ENCODE assay signal across 21 cellular contexts in the genomic region with DNA sequence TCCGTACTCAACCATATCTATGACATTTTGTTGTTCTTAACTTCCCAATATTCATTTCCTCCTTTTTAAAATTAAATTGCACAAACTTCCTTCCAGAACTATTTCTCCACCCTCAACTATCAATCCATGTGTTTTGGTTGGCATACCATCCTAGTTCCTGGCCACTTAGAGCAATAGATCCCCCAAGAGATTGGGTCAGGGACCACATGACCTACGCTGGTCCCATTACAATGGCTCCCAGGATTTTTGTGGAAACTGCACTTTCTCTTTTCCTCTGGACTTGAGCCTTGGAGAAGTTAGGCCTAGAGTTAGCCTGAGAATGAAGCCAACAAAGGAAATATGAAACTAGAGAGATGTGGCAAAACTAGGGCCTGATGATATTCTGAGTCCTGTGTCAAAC. TPM values are rescaled to one million over a fixed set of nuclear protein-coding genes. Genes with fewer than 3 reads are reported as not detected.
DNase-seq lines count a peak whose midpoint lies in the region; ATAC-seq and TF ChIP-seq lines count a peak whose summit lies in the region.
"Had no signal": no experiment of that assay in that cellular context is flagged by ENCODE, and none has a peak within 500 bp of the region (broad histone marks: within the 10 kb centered on the region; RNA-seq: fewer than 3 reads in every experiment).

No MANE protein-coding gene starts in this region.

- POLR2A ChIA-PET in SK-N-SH (lab: Yijun Ruan, JAX): no interaction called here

- no peaks in the 10 kb centered on the region for H3K9me3 Mint-ChIP-seq in GM23338
- H3K9me3 Mint-ChIP-seq: CD8-positive, alpha-beta memory T cell had no signal

- H3K36me3 ChIP-seq in GM23338 (ENCODE audit: insufficient read depth) (no peaks in the 10 kb centered on the region), left ventricle myocardium inferior (no peaks in the 10 kb centered on the region), osteoblast (ENCODE audit: insufficient read depth, low read length) (no peaks in the 10 kb centered on the region), SK-N-SH (replicated peaks in 1 of 2; ENCODE audit: control insufficient read depth in 1 of 2, insufficient read depth in 2 of 2, low read length in 1 of 2) (no peaks in the 10 kb centered on the region)

- H4K20me1 ChIP-seq in GM23338 (replicated peaks; ENCODE audit: insufficient read depth) (no peaks in the 10 kb centered on the region), osteoblast (ENCODE audit: insufficient read depth, low read length) (no peaks in the 10 kb centered on the region), SK-N-SH (ENCODE audit: insufficient read depth) (no peaks in the 10 kb centered on the region)

- 0 out of 2 replicates have a peak overlapping the region, but pooled peaks have one; percentile 5 for H2AFZ ChIP-seq in GM23338
- peak overlapping the region; percentile 83 for H2AFZ ChIP-seq in osteoblast (ENCODE audit: low read length)
- H2AFZ ChIP-seq in SK-N-SH (ENCODE audit: low read depth): no peak overlapping the region
- H2AFZ ChIP-seq: PC-9 had no signal

- H3K9me2 ChIP-seq in GM23338 (ENCODE audit: insufficient read depth) (no peaks in the 10 kb centered on the region), SK-N-SH (no peaks in the 10 kb centered on the region)

- no peak for TF ChIP-seq EP300 in SK-N-SH (IDR thresholded peaks at IDR 0.05; ENCODE audit: borderline replicate concordance in 1 of 2, low read depth in 1 of 2, low read length in 1 of 2)

- intact Hi-C loops in left ventricle myocardium inferior (cut with micrococcal nuclease): loop anchor here (10.0 kb wide), 1 partner anchor 791 kb away; no protein-coding TSS in a partner anchor

- no peak for TF ChIP-seq RAD21 in SK-N-SH (IDR thresholded peaks at IDR 0.05; ENCODE audit: low read length)

- H3K4me3 ChIP-seq in GM23338 (no peak overlapping the region), left ventricle myocardium inferior (no peak overlapping the region), osteoblast (ENCODE audit: insufficient read depth, low read length) (no peak overlapping the region), SK-N-SH (ENCODE audit: low read depth in 2 of 2, low read length in 1 of 2) (no peak overlapping the region)
- H3K4me3 ChIP-seq: PC-9 had no signal

- H3K4me1 Mint-ChIP-seq in GM23338: no peaks in the 10 kb centered on the region
- H3K4me1 Mint-ChIP-seq: B cell; CD8-positive, alpha-beta memory T cell had no signal

- H3K4me1 ChIP-seq in GM23338 (ENCODE audit: insufficient read depth): no peaks in the 10 kb centered on the region
- peaks cover 33% of the 10 kb centered on the region for H3K4me1 ChIP-seq in left ventricle myocardium inferior
- no peaks in the 10 kb centered on the region for H3K4me1 ChIP-seq in osteoblast (ENCODE audit: insufficient read depth, low read length)
- H3K4me1 ChIP-seq in SK-N-SH (ENCODE audit: control insufficient read depth in 1 of 2, insufficient read depth in 2 of 2, low read depth in 1 of 2, low read length in 1 of 2): peaks cover 0 to 11% of the 10 kb centered on the region in 2 experiments; a peak in 2 of 4 replicates

- no peak overlapping the region for H3K27ac ChIP-seq in GM23338 (ENCODE audit: low read depth)
- peak overlapping the region; percentile 90 for H3K27ac ChIP-seq in VCaP
- peak overlapping the region; percentile 22 for H3K27ac ChIP-seq in left ventricle myocardium inferior (replicated peaks)
- no peak overlapping the region for H3K27ac ChIP-seq in osteoblast (ENCODE audit: low read depth, low read length)
- no peak overlapping the region for H3K27ac ChIP-seq in SK-N-SH (ENCODE audit: low read depth in 2 of 2, low read length in 1 of 2)
- no peak overlapping the region for H3K27ac ChIP-seq in caudate nucleus (ENCODE audit: low read depth, low read length)
- H3K27ac ChIP-seq: C4-2B, PC-9 had no signal

- H3K27ac Mint-ChIP-seq in GM23338: no peak overlapping the region
- H3K27ac Mint-ChIP-seq: B cell; CD8-positive, alpha-beta memory T cell had no signal

- H3K9me3 ChIP-seq in left ventricle myocardium inferior (replicated peaks): peaks cover 9% of the 10 kb centered on the region
- no peaks in the 10 kb centered on the region for H3K9me3 ChIP-seq in osteoblast (ENCODE audit: low read depth, low read length)
- peaks cover 1% of the 10 kb centered on the region; the same call in 1 of the 2 replicates for H3K9me3 ChIP-seq in SK-N-SH

- no peak for DNase-seq in GM23338 (ENCODE audit: low spot score)
- DNase-seq in left ventricle myocardium inferior: no peak
- DNase-seq in osteoblast (ENCODE audit: insufficient read length, low spot score, missing footprints): no peak
- no peak for DNase-seq in SK-N-SH
- DNase-seq in HK-2 (ENCODE audit: unreplicated experiment): no peak
- no peak for DNase-seq in caudate nucleus (lab: John Stamatoyannopoulos, UW)
- DNase-seq: CD8-positive, alpha-beta memory T cell; DMS 273 treated with DMSO at 0.1 percent for 48 hours; DMS79 treated with DMSO at 0.1 percent for 48 hours; GF-D8; Karpas-422; NCI-H2029; NCI-H446 treated with DMSO at 0.1 percent for 48 hours; NCI-H526 treated with DMSO at 0.1 percent for 48 hours; PC-9; SHP77 had no signal

- no peaks in the 10 kb centered on the region for H3K36me3 Mint-ChIP-seq in GM23338 (ENCODE audit: low read depth)
- H3K36me3 Mint-ChIP-seq: CD8-positive, alpha-beta memory T cell had no signal

- peaks cover 3% of the 10 kb centered on the region for H3K27me3 Mint-ChIP-seq in GM23338 (ENCODE audit: insufficient read depth, low read depth, poor library complexity)

- CTCF ChIA-PET in SK-N-SH (lab: Yijun Ruan, JAX): interaction anchor here (0.9 kb wide), 1 partner anchor 202 kb away, joined by 3 read pairs; the partner anchor contains the start of gene SGCE

- no peak for ATAC-seq in GM23338
- no peak for ATAC-seq in HG03520 (IDR thresholded peaks at IDR 0.05; ENCODE audit: unreplicated experiment)
- ATAC-seq: HepG2 had no signal

- WGBS in SK-N-SH (ENCODE audit: low lambda C conversion rate): 79% methylated on average over 2 of the region's 2 CpGs

- H3K27me3 ChIP-seq in GM23338 (ENCODE audit: insufficient read depth) (no peaks in the 10 kb centered on the region), left ventricle myocardium inferior (ENCODE audit: low read depth) (no peaks in the 10 kb centered on the region), osteoblast (ENCODE audit: insufficient read depth, low read length) (no peaks in the 10 kb centered on the region), SK-N-SH (ENCODE audit: insufficient read depth) (no peaks in the 10 kb centered on the region)

- no peaks in the 10 kb centered on the region for H3K79me2 ChIP-seq in GM23338 (replicated peaks; ENCODE audit: insufficient read depth)
- H3K79me2 ChIP-seq in osteoblast (ENCODE audit: insufficient read depth, low read length): no peaks in the 10 kb centered on the region
- H3K79me2 ChIP-seq in SK-N-SH (ENCODE audit: insufficient read depth): no peaks in the 10 kb centered on the region

- H3K4me2 ChIP-seq in GM23338: no peak overlapping the region
- H3K4me2 ChIP-seq in osteoblast (ENCODE audit: insufficient read depth, low read length): no peak overlapping the region
- no peak overlapping the region for H3K4me2 ChIP-seq in SK-N-SH
- H3K4me2 ChIP-seq: PC-9 had no signal

- no peak overlapping the region for H3K9ac ChIP-seq in SK-N-SH

- no peak for TF ChIP-seq CTCF in GM23338 (conservative IDR thresholded peaks at IDR 0.05; ENCODE audit: low read depth in 2 of 2)
- TF ChIP-seq CTCF in VCaP (conservative IDR thresholded peaks at IDR 0.05): no peak
- TF ChIP-seq CTCF in left ventricle myocardium inferior (IDR thresholded peaks at IDR 0.05; ENCODE audit: borderline replicate concordance): no peak
- no peak for TF ChIP-seq CTCF in osteoblast (IDR thresholded peaks at IDR 0.05; ENCODE audit: extremely low read depth, low read depth, low read length)
- TF ChIP-seq CTCF in SK-N-SH (IDR thresholded peaks at IDR 0.05): no peak

- H3F3A ChIP-seq in GM23338 (replicated peaks; ENCODE audit: low read depth): no peaks in the 10 kb centered on the region
- H3F3A ChIP-seq in SK-N-SH (replicated peaks; ENCODE audit: insufficient read depth): peaks cover 2% of the 10 kb centered on the region

- H3K4me3 Mint-ChIP-seq in GM23338: no peak overlapping the region
- H3K4me3 Mint-ChIP-seq: B cell; CD8-positive, alpha-beta memory T cell had no signal

TF ChIP-seq in GM23338, 12 proteins besides CTCF, POLR2A, EP300 and RAD21 (continues in another document):
- no peak for TF ChIP-seq EZH2phosphoT487 (IDR thresholded peaks at IDR 0.05; ENCODE audit: unreplicated experiment)

TF ChIP-seq in SK-N-SH, 30 proteins besides CTCF, POLR2A, EP300 and RAD21 (continues in another document):
- TF ChIP-seq ELF1 (IDR thresholded peaks at IDR 0.05) (no peak), TEAD4 (IDR thresholded peaks at IDR 0.05; ENCODE audit: borderline replicate concordance, insufficient read depth) (no peak), RXRA (IDR thresholded peaks at IDR 0.05; ENCODE audit: borderline replicate concordance, low read depth) (no peak), ZBTB33 (IDR thresholded peaks at IDR 0.05; ENCODE audit: borderline replicate concordance, low read depth) (no peak)

RNA-seq across cellular contexts. Expression of gene CASD1, which starts 55.7 kb away (rescaled TPM):
- 38.1 and 39.0 TPM in 2 replicates for total RNA-seq in GM23338 (2014; rRNA removed; shearing (Covaris generic))
- polyA plus RNA-seq in GM23338 (2016; fragmentation: Nextera tagmentation; extraction: Ambion mirVana) (14.3 and 15.5 TPM in 2 replicates), SK-N-SH (2012; rRNA removed) (8.5 and 12.2 TPM in 2 replicates)
- total RNA-seq in left ventricle myocardium inferior (19.2 TPM), osteoblast (19.4 and 20.6 TPM in 2 replicates)
- 12.8 and 16.5 TPM in 2 replicates for polyA plus RNA-seq in SK-N-SH (2012; cell fraction: cytosol; rRNA removed)
- polyA plus RNA-seq in SK-N-SH (2012; cell fraction: nucleus; rRNA removed): 7.4 and 22.5 TPM in 2 replicates

RNA-seq across cellular contexts. Expression of gene COL1A2, which starts 59.2 kb away (rescaled TPM):
- total RNA-seq in GM23338 (2014; rRNA removed; shearing (Covaris generic)): 61.6 and 67.0 TPM in 2 replicates
- 32.0 and 34.6 TPM in 2 replicates for polyA plus RNA-seq in GM23338 (2016; fragmentation: Nextera tagmentation; extraction: Ambion mirVana)
- 96.6 TPM for total RNA-seq in left ventricle myocardium inferior
- 8,305 and 11,912 TPM in 2 replicates for total RNA-seq in osteoblast
- 4.5 and 11.4 TPM in 2 replicates for polyA plus RNA-seq in SK-N-SH (2012; rRNA removed)
- 6.5 and 7.3 TPM in 2 replicates for polyA plus RNA-seq in SK-N-SH (2012; cell fraction: cytosol; rRNA removed)
- 13.4 and 14.1 TPM in 2 replicates for polyA plus RNA-seq in SK-N-SH (2012; cell fraction: nucleus; rRNA removed)
- total RNA-seq: HepG2, PC-9 had no signal
- polyA plus RNA-seq: CD8-positive, alpha-beta memory T cell; HepG2 had no signal

Comparison
In these comparisons a context has a peak if more than half of its experiments do, and no peak if none do; other contexts are left out.
1. H3K27ac ChIP-seq: peak in VCaP (single experiment) and left ventricle myocardium inferior (single experiment); none in GM23338 (single experiment), osteoblast (single experiment), SK-N-SH (0 of 2) and caudate nucleus (single experiment).
2. RNA of gene COL1A2, which starts 59.2 kb away (total RNA-seq): 8,305 to 11,912 TPM in osteoblast; 96.6 TPM in left ventricle myocardium inferior (single experiment) and 61.6 to 67.0 TPM in GM23338; every median in the first group is over 10 times any median in the second.